In genomic region chr2:239247401-239248245, GRCh38 we compare ENCODE assay signal across 8 cellular contexts.
DNase-seq lines count a peak whose midpoint lies in the region; ATAC-seq and TF ChIP-seq lines count a peak whose summit lies in the region.

No MANE protein-coding gene starts in this region.

- no peak for TF ChIP-seq CTCF in body of pancreas (IDR thresholded peaks at IDR 0.05)

- 69 to 81% methylated on average over 31 of the region's 31 CpGs for WGBS in body of pancreas, 2 donors

- DNase-seq in Daoy (ENCODE audit: low read depth) (peak; percentile 86), NCI-H2107 (lab: John Stamatoyannopoulos, UW) (peak; percentile 27), body of pancreas (peak in 1 of 4 donors; percentile 18), posterior vena cava (ENCODE audit: low spot score) (peak; percentile 24), middle frontal gyrus (ENCODE audit: extremely low spot score, low spot score) (no peak), NCI-H446 (lab: John Stamatoyannopoulos, UW) (no peak)
- DNase-seq in stimulated activated effector memory CD8-positive, alpha-beta T cell treated with anti-CD3 and anti-CD28 coated beads, Interleukin-12 subunit alpha, Interleukin-12 subunit beta, amount 100 ng/mL, for 72 hours (ENCODE audit: low spot score in 2 of 2), result no peak

- no peak overlapping the region for H3K4me3 ChIP-seq in body of pancreas

- peaks cover 16% of the 10 kb centered on the region for H3K36me3 Mint-ChIP-seq in stimulated activated effector memory CD8-positive, alpha-beta T cell treated with anti-CD3 and anti-CD28 coated beads, Interleukin-12 subunit alpha, Interleukin-12 subunit beta, amount 100 ng/mL, for 72 hours

- no peak overlapping the region for H3K4me3 Mint-ChIP-seq in stimulated activated effector memory CD8-positive, alpha-beta T cell treated with anti-CD3 and anti-CD28 coated beads, Interleukin-12 subunit alpha, Interleukin-12 subunit beta, amount 100 ng/mL, for 72 hours

- intact Hi-C loops in body of pancreas (cut with DNase I), result no loop called here
- intact Hi-C loops in posterior vena cava (cut with DNase I), result loop anchor here in 1 of 2 donors (5.0 kb wide), 1 partner anchor 505 kb away; no protein-coding TSS in a partner anchor

- no peaks in the 10 kb centered on the region for H3K9me3 ChIP-seq in body of pancreas

- ATAC-seq in body of pancreas (peak; percentile 34), GM21529 (IDR thresholded peaks at IDR 0.05; ENCODE audit: unreplicated experiment) (no peak)
- ATAC-seq in stimulated activated effector memory CD8-positive, alpha-beta T cell treated with anti-CD3 and anti-CD28 coated beads, Interleukin-12 subunit alpha, Interleukin-12 subunit beta, amount 100 ng/mL, for 72 hours, result no peak

- peaks cover 20% of the 10 kb centered on the region for H3K4me1 Mint-ChIP-seq in stimulated activated effector memory CD8-positive, alpha-beta T cell treated with anti-CD3 and anti-CD28 coated beads, Interleukin-12 subunit alpha, Interleukin-12 subunit beta, amount 100 ng/mL, for 72 hours

- H3K27ac ChIP-seq in body of pancreas, result peak overlapping the region in 3 of 4 donors; percentile 63 to 72 (median 70)

- no peaks in the 10 kb centered on the region for H3K36me3 ChIP-seq in body of pancreas (replicated peaks in 1 of 2; ENCODE audit: insufficient read depth in 1 of 2, low read depth in 2 of 2)

- H3K27me3 ChIP-seq in body of pancreas, result no peaks in the 10 kb centered on the region

- TF ChIP-seq POLR2A in body of pancreas (IDR thresholded peaks at IDR 0.05), result peak in 1 of 3 donors; percentile 16

- no peaks in the 10 kb centered on the region for H3K9me3 Mint-ChIP-seq in stimulated activated effector memory CD8-positive, alpha-beta T cell treated with anti-CD3 and anti-CD28 coated beads, Interleukin-12 subunit alpha, Interleukin-12 subunit beta, amount 100 ng/mL, for 72 hours

- no peak overlapping the region for H3K27ac Mint-ChIP-seq in stimulated activated effector memory CD8-positive, alpha-beta T cell treated with anti-CD3 and anti-CD28 coated beads, Interleukin-12 subunit alpha, Interleukin-12 subunit beta, amount 100 ng/mL, for 72 hours

- peaks cover 20% of the 10 kb centered on the region for H3K4me1 ChIP-seq in body of pancreas

Comparison
In these comparisons a context has a peak if more than half of its experiments do, and no peak if none do; other contexts are left out.
1. DNase-seq: peak in Daoy (single experiment), NCI-H2107 (single experiment) and posterior vena cava (single experiment); none in middle frontal gyrus (single experiment), NCI-H446 (0 of 2) and stimulated activated effector memory CD8-positive, alpha-beta T cell treated with anti-CD3 and anti-CD28 coated beads, Interleukin-12 subunit alpha, Interleukin-12 subunit beta, amount 100 ng/mL, for 72 hours (0 of 2).